ENCODE assay signal across 1 cellular context in the genomic region with DNA sequence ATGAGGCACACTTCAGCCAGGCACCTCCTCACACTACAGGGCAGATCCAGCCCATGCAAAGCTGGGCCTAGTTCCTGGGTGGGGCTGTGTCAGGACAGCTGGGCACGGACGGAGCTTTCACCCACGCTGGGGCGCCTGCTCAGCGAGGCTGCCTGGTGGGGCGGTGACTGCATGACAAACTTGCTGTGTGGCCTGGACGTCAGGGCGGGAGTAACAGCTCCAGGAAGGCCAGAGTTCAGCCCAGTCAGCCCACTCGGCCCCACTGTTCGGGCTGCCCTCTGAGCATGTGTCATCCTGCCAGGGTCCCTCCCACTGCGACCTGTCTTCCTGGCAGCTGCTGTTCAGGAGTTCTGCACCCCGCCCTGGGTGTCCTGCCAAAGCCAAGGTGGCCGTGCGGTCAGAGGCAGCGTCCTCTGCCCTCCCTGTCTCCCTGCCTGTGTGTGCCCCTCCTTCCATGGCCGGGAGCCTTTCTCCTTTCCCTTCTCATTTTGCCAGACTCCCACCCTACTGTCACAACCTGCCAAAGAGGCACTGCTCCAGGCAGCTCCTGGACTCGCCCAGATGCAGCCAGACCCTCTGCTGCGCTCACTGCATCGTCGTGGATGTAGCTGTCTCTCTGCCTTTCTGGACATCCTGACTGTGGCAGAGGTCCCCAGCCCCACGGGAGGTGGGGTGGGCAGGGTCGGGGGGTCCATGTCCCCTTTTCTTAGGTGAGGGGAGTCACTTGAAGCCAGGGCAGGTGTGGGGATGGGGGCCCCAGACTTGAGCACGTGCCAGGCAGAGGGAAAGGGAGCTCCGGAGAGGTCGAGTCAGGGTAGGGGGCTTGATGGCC.
A peak's percentile ranks its signal among the peaks of the same experiment; 100 is the strongest.
TF ChIP-seq lines count a peak whose summit lies in the region.

No MANE protein-coding gene starts in this region.

TF ChIP-seq in K562, 482 proteins besides CTCF, POLR2A, EP300 and RAD21 (continues in another document):
- TF ChIP-seq PPARD (CRISPR knock-in tag; IDR thresholded peaks at IDR 0.05) (no peak), ZNF583 (CRISPR knock-in tag; IDR thresholded peaks at IDR 0.05) (no peak), JUND (IDR thresholded peaks at IDR 0.05; ENCODE audit: borderline replicate concordance, low read depth, low read length) (no peak), JUND (tag; IDR thresholded peaks at IDR 0.05; ENCODE audit: borderline replicate concordance, low read depth, low read length) (no peak), RBFOX2 (IDR thresholded peaks at IDR 0.05; ENCODE audit: low read depth, low read length) (peak; percentile 38; the same call in 1 of the 2 replicates), EHMT2 (IDR thresholded peaks at IDR 0.05) (no peak), PHF21A (IDR thresholded peaks at IDR 0.05; ENCODE audit: borderline replicate concordance, low read depth) (no peak), MYNN (IDR thresholded peaks at IDR 0.05) (0 out of 2 replicates have a peak, but pooled peaks have one; percentile 17), MYNN (CRISPR knock-in tag; IDR thresholded peaks at IDR 0.05) (no peak), HMG20B (CRISPR knock-in tag; IDR thresholded peaks at IDR 0.05) (no peak), ZFX (CRISPR knock-in tag; IDR thresholded peaks at IDR 0.05) (peak; percentile 30; the same call in 1 of the 2 replicates), NRF1 (conservative IDR thresholded peaks at IDR 0.05 in 1 of 2, IDR thresholded peaks at IDR 0.05 in 1 of 2) (peak; percentile 41 to 54; a peak in 3 of 4 replicates), ARID1B (IDR thresholded peaks at IDR 0.05) (no peak), TAL1 (IDR thresholded peaks at IDR 0.05) (no peak), BCOR (IDR thresholded peaks at IDR 0.05) (no peak), MAFF (IDR thresholded peaks at IDR 0.05; ENCODE audit: low read length) (no peak), EGR1 (conservative IDR thresholded peaks at IDR 0.05) (peak; percentile 50), KDM1A (IDR thresholded peaks at IDR 0.05) (no peak), TSC22D4 (tag; IDR thresholded peaks at IDR 0.05) (no peak), PHTF2 (CRISPR knock-in tag; IDR thresholded peaks at IDR 0.05) (no peak), SMARCE1 (IDR thresholded peaks at IDR 0.05) (no peak), SAFB (IDR thresholded peaks at IDR 0.05; ENCODE audit: borderline replicate concordance, low read depth, low read length) (no peak), HDAC3 (IDR thresholded peaks at IDR 0.05; ENCODE audit: borderline replicate concordance, partially characterized antibody) (no peak)
- TF ChIP-seq, protein P1, sequence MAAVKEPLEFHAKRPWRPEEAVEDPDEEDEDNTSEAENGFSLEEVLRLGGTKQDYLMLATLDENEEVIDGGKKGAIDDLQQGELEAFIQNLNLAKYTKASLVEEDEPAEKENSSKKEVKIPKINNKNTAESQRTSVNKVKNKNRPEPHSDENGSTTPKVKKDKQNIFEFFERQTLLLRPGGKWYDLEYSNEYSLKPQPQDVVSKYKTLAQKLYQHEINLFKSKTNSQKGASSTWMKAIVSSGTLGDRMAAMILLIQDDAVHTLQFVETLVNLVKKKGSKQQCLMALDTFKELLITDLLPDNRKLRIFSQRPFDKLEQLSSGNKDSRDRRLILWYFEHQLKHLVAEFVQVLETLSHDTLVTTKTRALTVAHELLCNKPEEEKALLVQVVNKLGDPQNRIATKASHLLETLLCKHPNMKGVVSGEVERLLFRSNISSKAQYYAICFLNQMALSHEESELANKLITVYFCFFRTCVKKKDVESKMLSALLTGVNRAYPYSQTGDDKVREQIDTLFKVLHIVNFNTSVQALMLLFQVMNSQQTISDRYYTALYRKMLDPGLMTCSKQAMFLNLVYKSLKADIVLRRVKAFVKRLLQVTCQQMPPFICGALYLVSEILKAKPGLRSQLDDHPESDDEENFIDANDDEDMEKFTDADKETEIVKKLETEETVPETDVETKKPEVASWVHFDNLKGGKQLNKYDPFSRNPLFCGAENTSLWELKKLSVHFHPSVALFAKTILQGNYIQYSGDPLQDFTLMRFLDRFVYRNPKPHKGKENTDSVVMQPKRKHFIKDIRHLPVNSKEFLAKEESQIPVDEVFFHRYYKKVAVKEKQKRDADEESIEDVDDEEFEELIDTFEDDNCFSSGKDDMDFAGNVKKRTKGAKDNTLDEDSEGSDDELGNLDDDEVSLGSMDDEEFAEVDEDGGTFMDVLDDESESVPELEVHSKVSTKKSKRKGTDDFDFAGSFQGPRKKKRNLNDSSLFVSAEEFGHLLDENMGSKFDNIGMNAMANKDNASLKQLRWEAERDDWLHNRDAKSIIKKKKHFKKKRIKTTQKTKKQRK (IDR thresholded peaks at IDR 0.05; ENCODE audit: borderline replicate concordance, low read depth, low read length): no peak
- TF ChIP-seq, protein P2, sequence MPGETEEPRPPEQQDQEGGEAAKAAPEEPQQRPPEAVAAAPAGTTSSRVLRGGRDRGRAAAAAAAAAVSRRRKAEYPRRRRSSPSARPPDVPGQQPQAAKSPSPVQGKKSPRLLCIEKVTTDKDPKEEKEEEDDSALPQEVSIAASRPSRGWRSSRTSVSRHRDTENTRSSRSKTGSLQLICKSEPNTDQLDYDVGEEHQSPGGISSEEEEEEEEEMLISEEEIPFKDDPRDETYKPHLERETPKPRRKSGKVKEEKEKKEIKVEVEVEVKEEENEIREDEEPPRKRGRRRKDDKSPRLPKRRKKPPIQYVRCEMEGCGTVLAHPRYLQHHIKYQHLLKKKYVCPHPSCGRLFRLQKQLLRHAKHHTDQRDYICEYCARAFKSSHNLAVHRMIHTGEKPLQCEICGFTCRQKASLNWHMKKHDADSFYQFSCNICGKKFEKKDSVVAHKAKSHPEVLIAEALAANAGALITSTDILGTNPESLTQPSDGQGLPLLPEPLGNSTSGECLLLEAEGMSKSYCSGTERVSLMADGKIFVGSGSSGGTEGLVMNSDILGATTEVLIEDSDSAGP (CRISPR knock-in tag; IDR thresholded peaks at IDR 0.05): no peak
- TF ChIP-seq, protein P3, sequence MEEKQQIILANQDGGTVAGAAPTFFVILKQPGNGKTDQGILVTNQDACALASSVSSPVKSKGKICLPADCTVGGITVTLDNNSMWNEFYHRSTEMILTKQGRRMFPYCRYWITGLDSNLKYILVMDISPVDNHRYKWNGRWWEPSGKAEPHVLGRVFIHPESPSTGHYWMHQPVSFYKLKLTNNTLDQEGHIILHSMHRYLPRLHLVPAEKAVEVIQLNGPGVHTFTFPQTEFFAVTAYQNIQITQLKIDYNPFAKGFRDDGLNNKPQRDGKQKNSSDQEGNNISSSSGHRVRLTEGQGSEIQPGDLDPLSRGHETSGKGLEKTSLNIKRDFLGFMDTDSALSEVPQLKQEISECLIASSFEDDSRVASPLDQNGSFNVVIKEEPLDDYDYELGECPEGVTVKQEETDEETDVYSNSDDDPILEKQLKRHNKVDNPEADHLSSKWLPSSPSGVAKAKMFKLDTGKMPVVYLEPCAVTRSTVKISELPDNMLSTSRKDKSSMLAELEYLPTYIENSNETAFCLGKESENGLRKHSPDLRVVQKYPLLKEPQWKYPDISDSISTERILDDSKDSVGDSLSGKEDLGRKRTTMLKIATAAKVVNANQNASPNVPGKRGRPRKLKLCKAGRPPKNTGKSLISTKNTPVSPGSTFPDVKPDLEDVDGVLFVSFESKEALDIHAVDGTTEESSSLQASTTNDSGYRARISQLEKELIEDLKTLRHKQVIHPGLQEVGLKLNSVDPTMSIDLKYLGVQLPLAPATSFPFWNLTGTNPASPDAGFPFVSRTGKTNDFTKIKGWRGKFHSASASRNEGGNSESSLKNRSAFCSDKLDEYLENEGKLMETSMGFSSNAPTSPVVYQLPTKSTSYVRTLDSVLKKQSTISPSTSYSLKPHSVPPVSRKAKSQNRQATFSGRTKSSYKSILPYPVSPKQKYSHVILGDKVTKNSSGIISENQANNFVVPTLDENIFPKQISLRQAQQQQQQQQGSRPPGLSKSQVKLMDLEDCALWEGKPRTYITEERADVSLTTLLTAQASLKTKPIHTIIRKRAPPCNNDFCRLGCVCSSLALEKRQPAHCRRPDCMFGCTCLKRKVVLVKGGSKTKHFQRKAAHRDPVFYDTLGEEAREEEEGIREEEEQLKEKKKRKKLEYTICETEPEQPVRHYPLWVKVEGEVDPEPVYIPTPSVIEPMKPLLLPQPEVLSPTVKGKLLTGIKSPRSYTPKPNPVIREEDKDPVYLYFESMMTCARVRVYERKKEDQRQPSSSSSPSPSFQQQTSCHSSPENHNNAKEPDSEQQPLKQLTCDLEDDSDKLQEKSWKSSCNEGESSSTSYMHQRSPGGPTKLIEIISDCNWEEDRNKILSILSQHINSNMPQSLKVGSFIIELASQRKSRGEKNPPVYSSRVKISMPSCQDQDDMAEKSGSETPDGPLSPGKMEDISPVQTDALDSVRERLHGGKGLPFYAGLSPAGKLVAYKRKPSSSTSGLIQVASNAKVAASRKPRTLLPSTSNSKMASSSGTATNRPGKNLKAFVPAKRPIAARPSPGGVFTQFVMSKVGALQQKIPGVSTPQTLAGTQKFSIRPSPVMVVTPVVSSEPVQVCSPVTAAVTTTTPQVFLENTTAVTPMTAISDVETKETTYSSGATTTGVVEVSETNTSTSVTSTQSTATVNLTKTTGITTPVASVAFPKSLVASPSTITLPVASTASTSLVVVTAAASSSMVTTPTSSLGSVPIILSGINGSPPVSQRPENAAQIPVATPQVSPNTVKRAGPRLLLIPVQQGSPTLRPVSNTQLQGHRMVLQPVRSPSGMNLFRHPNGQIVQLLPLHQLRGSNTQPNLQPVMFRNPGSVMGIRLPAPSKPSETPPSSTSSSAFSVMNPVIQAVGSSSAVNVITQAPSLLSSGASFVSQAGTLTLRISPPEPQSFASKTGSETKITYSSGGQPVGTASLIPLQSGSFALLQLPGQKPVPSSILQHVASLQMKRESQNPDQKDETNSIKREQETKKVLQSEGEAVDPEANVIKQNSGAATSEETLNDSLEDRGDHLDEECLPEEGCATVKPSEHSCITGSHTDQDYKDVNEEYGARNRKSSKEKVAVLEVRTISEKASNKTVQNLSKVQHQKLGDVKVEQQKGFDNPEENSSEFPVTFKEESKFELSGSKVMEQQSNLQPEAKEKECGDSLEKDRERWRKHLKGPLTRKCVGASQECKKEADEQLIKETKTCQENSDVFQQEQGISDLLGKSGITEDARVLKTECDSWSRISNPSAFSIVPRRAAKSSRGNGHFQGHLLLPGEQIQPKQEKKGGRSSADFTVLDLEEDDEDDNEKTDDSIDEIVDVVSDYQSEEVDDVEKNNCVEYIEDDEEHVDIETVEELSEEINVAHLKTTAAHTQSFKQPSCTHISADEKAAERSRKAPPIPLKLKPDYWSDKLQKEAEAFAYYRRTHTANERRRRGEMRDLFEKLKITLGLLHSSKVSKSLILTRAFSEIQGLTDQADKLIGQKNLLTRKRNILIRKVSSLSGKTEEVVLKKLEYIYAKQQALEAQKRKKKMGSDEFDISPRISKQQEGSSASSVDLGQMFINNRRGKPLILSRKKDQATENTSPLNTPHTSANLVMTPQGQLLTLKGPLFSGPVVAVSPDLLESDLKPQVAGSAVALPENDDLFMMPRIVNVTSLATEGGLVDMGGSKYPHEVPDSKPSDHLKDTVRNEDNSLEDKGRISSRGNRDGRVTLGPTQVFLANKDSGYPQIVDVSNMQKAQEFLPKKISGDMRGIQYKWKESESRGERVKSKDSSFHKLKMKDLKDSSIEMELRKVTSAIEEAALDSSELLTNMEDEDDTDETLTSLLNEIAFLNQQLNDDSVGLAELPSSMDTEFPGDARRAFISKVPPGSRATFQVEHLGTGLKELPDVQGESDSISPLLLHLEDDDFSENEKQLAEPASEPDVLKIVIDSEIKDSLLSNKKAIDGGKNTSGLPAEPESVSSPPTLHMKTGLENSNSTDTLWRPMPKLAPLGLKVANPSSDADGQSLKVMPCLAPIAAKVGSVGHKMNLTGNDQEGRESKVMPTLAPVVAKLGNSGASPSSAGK (IDR thresholded peaks at IDR 0.05): no peak
- TF ChIP-seq, protein P4, sequence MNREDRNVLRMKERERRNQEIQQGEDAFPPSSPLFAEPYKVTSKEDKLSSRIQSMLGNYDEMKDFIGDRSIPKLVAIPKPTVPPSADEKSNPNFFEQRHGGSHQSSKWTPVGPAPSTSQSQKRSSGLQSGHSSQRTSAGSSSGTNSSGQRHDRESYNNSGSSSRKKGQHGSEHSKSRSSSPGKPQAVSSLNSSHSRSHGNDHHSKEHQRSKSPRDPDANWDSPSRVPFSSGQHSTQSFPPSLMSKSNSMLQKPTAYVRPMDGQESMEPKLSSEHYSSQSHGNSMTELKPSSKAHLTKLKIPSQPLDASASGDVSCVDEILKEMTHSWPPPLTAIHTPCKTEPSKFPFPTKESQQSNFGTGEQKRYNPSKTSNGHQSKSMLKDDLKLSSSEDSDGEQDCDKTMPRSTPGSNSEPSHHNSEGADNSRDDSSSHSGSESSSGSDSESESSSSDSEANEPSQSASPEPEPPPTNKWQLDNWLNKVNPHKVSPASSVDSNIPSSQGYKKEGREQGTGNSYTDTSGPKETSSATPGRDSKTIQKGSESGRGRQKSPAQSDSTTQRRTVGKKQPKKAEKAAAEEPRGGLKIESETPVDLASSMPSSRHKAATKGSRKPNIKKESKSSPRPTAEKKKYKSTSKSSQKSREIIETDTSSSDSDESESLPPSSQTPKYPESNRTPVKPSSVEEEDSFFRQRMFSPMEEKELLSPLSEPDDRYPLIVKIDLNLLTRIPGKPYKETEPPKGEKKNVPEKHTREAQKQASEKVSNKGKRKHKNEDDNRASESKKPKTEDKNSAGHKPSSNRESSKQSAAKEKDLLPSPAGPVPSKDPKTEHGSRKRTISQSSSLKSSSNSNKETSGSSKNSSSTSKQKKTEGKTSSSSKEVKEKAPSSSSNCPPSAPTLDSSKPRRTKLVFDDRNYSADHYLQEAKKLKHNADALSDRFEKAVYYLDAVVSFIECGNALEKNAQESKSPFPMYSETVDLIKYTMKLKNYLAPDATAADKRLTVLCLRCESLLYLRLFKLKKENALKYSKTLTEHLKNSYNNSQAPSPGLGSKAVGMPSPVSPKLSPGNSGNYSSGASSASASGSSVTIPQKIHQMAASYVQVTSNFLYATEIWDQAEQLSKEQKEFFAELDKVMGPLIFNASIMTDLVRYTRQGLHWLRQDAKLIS (CRISPR knock-in tag; IDR thresholded peaks at IDR 0.05): no peak
- TF ChIP-seq, protein P5, sequence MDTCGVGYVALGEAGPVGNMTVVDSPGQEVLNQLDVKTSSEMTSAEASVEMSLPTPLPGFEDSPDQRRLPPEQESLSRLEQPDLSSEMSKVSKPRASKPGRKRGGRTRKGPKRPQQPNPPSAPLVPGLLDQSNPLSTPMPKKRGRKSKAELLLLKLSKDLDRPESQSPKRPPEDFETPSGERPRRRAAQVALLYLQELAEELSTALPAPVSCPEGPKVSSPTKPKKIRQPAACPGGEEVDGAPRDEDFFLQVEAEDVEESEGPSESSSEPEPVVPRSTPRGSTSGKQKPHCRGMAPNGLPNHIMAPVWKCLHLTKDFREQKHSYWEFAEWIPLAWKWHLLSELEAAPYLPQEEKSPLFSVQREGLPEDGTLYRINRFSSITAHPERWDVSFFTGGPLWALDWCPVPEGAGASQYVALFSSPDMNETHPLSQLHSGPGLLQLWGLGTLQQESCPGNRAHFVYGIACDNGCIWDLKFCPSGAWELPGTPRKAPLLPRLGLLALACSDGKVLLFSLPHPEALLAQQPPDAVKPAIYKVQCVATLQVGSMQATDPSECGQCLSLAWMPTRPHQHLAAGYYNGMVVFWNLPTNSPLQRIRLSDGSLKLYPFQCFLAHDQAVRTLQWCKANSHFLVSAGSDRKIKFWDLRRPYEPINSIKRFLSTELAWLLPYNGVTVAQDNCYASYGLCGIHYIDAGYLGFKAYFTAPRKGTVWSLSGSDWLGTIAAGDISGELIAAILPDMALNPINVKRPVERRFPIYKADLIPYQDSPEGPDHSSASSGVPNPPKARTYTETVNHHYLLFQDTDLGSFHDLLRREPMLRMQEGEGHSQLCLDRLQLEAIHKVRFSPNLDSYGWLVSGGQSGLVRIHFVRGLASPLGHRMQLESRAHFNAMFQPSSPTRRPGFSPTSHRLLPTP (IDR thresholded peaks at IDR 0.05; ENCODE audit: borderline replicate concordance, extremely low read depth, insufficient read length): no peak
